In genomic region chr7:142188846-142189245, GRCh38 we compare ENCODE assay signal across 10 cellular contexts.
DNase-seq lines count a peak whose midpoint lies in the region; ATAC-seq and TF ChIP-seq lines count a peak whose summit lies in the region.
"Had no signal": no experiment of that assay in that cellular context is flagged by ENCODE, and none has a peak within 500 bp of the region (broad histone marks: within the 10 kb centered on the region; RNA-seq: fewer than 3 reads in every experiment).

No MANE protein-coding gene starts in this region.

- no peak overlapping the region for H3K4me2 ChIP-seq in OCI-LY3 (ENCODE audit: low read length)

- H2AFZ ChIP-seq in OCI-LY3 (ENCODE audit: low read depth, low read length): no peak overlapping the region

- H3K27me3 ChIP-seq in OCI-LY3 (ENCODE audit: low read depth, low read length): peaks cover 19% of the 10 kb centered on the region

- no peak for ATAC-seq in HG02798 (IDR thresholded peaks at IDR 0.05; ENCODE audit: poor library complexity, unreplicated experiment)
- ATAC-seq: Right ventricle myocardium inferior had no signal

- H3K79me2 ChIP-seq in OCI-LY3 (ENCODE audit: low read length): no peaks in the 10 kb centered on the region

- no peak overlapping the region for H3K27ac ChIP-seq in OCI-LY3 (ENCODE audit: low read length)

- H3K9ac ChIP-seq in OCI-LY3 (ENCODE audit: low read length): no peak overlapping the region

- H3K4me3 ChIP-seq in OCI-LY3 (ENCODE audit: low read length) (no peak overlapping the region), epithelial cell of proximal tubule (ENCODE audit: low read depth, low read length) (no peak overlapping the region)

- peak; percentile 6 for DNase-seq in NOMO-1 treated with DMSO at 0.1 percent for 48 hours (lab: John Stamatoyannopoulos, UW; ENCODE audit: unreplicated experiment)
- no peak for DNase-seq in NOMO-1 treated with dmso at 0.1 percent for 144 hours (lab: John Stamatoyannopoulos, UW; ENCODE audit: unreplicated experiment)
- no peak for DNase-seq in epithelial cell of proximal tubule (ENCODE audit: low read depth)
- DNase-seq in superior temporal gyrus (ENCODE audit: extremely low spot score): peak; percentile 57
- DNase-seq in NCI-H774 (lab: John Stamatoyannopoulos, UW): no peak
- no peak for DNase-seq in HuH-7.5 (ENCODE audit: low spot score)
- DNase-seq: CD8-positive, alpha-beta memory T cell had no signal

- no peaks in the 10 kb centered on the region for H3K9me3 ChIP-seq in OCI-LY3 (ENCODE audit: insufficient read depth, low read length)

- peak; percentile 68 for TF ChIP-seq CTCF in OCI-LY3 (IDR thresholded peaks at IDR 0.05; ENCODE audit: low read depth, low read length)
- peak; percentile 53 for TF ChIP-seq CTCF in epithelial cell of proximal tubule (conservative IDR thresholded peaks at IDR 0.05; ENCODE audit: low read depth, low read length)

- H3K4me1 ChIP-seq in OCI-LY3 (ENCODE audit: low read length): peaks cover 6% of the 10 kb centered on the region; the same call in 1 of the 2 replicates

- no peaks in the 10 kb centered on the region for H3K36me3 ChIP-seq in OCI-LY3 (replicated peaks; ENCODE audit: low read depth, low read length)

- H4K20me1 ChIP-seq in OCI-LY3 (ENCODE audit: insufficient read depth, low read length): no peaks in the 10 kb centered on the region

Comparison
In these comparisons a context has a peak if more than half of its experiments do, and no peak if none do; other contexts are left out.
1. DNase-seq: peak in NOMO-1 treated with DMSO at 0.1 percent for 48 hours (single experiment) and superior temporal gyrus (single experiment); none in NOMO-1 treated with dmso at 0.1 percent for 144 hours (single experiment), epithelial cell of proximal tubule (single experiment), NCI-H774 (single experiment) and HuH-7.5 (single experiment).